ENCODE assay signal across 9 cellular contexts in the genomic region with DNA sequence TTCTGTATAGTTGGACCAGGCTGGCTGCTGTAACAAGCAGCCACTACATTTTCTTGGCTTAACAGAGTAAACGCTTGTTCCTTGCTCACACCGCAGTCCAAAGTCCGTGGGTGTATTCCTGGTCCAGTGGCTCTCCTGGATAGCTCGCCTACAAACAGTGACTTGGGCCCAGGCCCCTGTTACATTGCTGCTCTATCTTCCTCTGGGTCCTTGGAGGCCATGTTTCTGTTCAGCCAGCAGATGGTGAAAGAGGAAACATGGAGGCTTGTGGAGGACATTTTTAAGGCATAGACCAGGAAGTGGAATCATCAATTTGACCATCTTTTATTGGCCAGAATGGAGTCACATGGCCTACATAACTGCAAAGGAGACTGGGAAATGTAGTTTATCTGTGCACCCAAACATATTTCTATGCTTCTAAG. TPM values are rescaled to one million over a fixed set of nuclear protein-coding genes. Genes with fewer than 3 reads are reported as not detected.
DNase-seq lines count a peak whose midpoint lies in the region; ATAC-seq and TF ChIP-seq lines count a peak whose summit lies in the region.
"Had no signal": no experiment of that assay in that cellular context is flagged by ENCODE, and none has a peak within 500 bp of the region (broad histone marks: within the 10 kb centered on the region; RNA-seq: fewer than 3 reads in every experiment).

No MANE protein-coding gene starts in this region.

- DNase-seq in ELR (ENCODE audit: low read depth) (peak; percentile 67), MM.1S (peak; percentile 31), memory B cell (ENCODE audit: low spot score in 2 of 2) (no peak), NCI-H1930 (lab: John Stamatoyannopoulos, UW) (no peak), tibial nerve (ENCODE audit: low spot score in 2 of 2) (no peak), sigmoid colon (no peak), NCI-H1048 (lab: John Stamatoyannopoulos, UW) (no peak)
- DNase-seq in activated naive CD8-positive, alpha-beta T cell treated with anti-CD3 and anti-CD28 coated beads, Interleukin-2, amount 50 U/mL, for 24 hours: no peak

- no peaks in the 10 kb centered on the region for H3K36me3 ChIP-seq in MM.1S (replicated peaks; ENCODE audit: insufficient read depth, low read length)
- no peaks in the 10 kb centered on the region for H3K36me3 ChIP-seq in tibial nerve
- H3K36me3 ChIP-seq in sigmoid colon: no peaks in the 10 kb centered on the region
- H3K36me3 ChIP-seq: pancreas had no signal

- no peak for TF ChIP-seq EP300 in tibial nerve (IDR thresholded peaks at IDR 0.05)
- no peak for TF ChIP-seq EP300 in sigmoid colon (IDR thresholded peaks at IDR 0.05)

- H3K4me1 Mint-ChIP-seq in activated naive CD8-positive, alpha-beta T cell treated with anti-CD3 and anti-CD28 coated beads, Interleukin-2, amount 50 U/mL, for 24 hours: peaks cover 8% of the 10 kb centered on the region
- H3K4me1 Mint-ChIP-seq in memory B cell: peaks cover 3% of the 10 kb centered on the region

- no peak overlapping the region for H3K4me2 ChIP-seq in MM.1S (ENCODE audit: low read depth, low read length)

- no peaks in the 10 kb centered on the region for H3K9me3 ChIP-seq in MM.1S (replicated peaks; ENCODE audit: insufficient read depth, low read length)
- H3K9me3 ChIP-seq in tibial nerve: no peaks in the 10 kb centered on the region
- H3K9me3 ChIP-seq in sigmoid colon: no peaks in the 10 kb centered on the region
- H3K9me3 ChIP-seq: pancreas had no signal

- H3K36me3 Mint-ChIP-seq in activated naive CD8-positive, alpha-beta T cell treated with anti-CD3 and anti-CD28 coated beads, Interleukin-2, amount 50 U/mL, for 24 hours (ENCODE audit: low read depth): no peaks in the 10 kb centered on the region
- no peaks in the 10 kb centered on the region for H3K36me3 Mint-ChIP-seq in memory B cell

- TF ChIP-seq POLR2A in tibial nerve (IDR thresholded peaks at IDR 0.05): no peak
- no peak for TF ChIP-seq POLR2A in sigmoid colon (IDR thresholded peaks at IDR 0.05)

- no peaks in the 10 kb centered on the region for H3K9me2 ChIP-seq in MM.1S (replicated peaks; ENCODE audit: insufficient read depth, low read length)

- no peaks in the 10 kb centered on the region for H4K20me1 ChIP-seq in MM.1S (ENCODE audit: insufficient read depth, low read length)

- H3K4me3 Mint-ChIP-seq in activated naive CD8-positive, alpha-beta T cell treated with anti-CD3 and anti-CD28 coated beads, Interleukin-2, amount 50 U/mL, for 24 hours: no peak overlapping the region
- H3K4me3 Mint-ChIP-seq in memory B cell: no peak overlapping the region

- H2AFZ ChIP-seq in MM.1S (ENCODE audit: low read length): 0 out of 2 replicates have a peak overlapping the region, but pooled peaks have one; percentile 23

- TF ChIP-seq CTCF in MM.1S (IDR thresholded peaks at IDR 0.05; ENCODE audit: low read length) (no peak), tibial nerve (IDR thresholded peaks at IDR 0.05) (no peak), sigmoid colon (IDR thresholded peaks at IDR 0.05) (no peak)

- no peak overlapping the region for H3K9ac ChIP-seq in MM.1S (ENCODE audit: low read length)

- H3K27me3 Mint-ChIP-seq in activated naive CD8-positive, alpha-beta T cell treated with anti-CD3 and anti-CD28 coated beads, Interleukin-2, amount 50 U/mL, for 24 hours: peaks cover 10% of the 10 kb centered on the region
- peaks cover 18% of the 10 kb centered on the region for H3K27me3 Mint-ChIP-seq in memory B cell

- no peaks in the 10 kb centered on the region for H3F3A ChIP-seq in MM.1S (ENCODE audit: insufficient read depth, low read length)

- WGBS in tibial nerve, 2 donors: 92 to 97% methylated on average over 4 of the region's 4 CpGs
- 75 to 92% methylated on average over 4 of the region's 4 CpGs for WGBS in sigmoid colon, 2 donors

- intact Hi-C loops in sigmoid colon (cut with DNase I): no loop called here

- H3K4me3 ChIP-seq in MM.1S (ENCODE audit: low read length): no peak overlapping the region; the same call in 1 of the 2 replicates
- no peak overlapping the region for H3K4me3 ChIP-seq in tibial nerve
- no peak overlapping the region for H3K4me3 ChIP-seq in sigmoid colon
- H3K4me3 ChIP-seq: pancreas had no signal

- H3K79me2 ChIP-seq in MM.1S (ENCODE audit: low read length): no peaks in the 10 kb centered on the region

- H3K27ac ChIP-seq in MM.1S (ENCODE audit: low read length): no peak overlapping the region
- no peak overlapping the region for H3K27ac ChIP-seq in tibial nerve
- H3K27ac ChIP-seq in sigmoid colon: no peak overlapping the region
- H3K27ac ChIP-seq: pancreas had no signal

- peak; percentile 62 for ATAC-seq in activated naive CD8-positive, alpha-beta T cell treated with anti-CD3 and anti-CD28 coated beads, Interleukin-2, amount 50 U/mL, for 24 hours
- ATAC-seq in memory B cell (ENCODE audit: low read depth): peak; percentile 60
- ATAC-seq: pancreas had no signal

- H3K4me1 ChIP-seq in MM.1S (ENCODE audit: low read length) (no peaks in the 10 kb centered on the region), tibial nerve (no peaks in the 10 kb centered on the region), sigmoid colon (no peaks in the 10 kb centered on the region)
- H3K4me1 ChIP-seq: pancreas had no signal

- peaks cover 6% of the 10 kb centered on the region for H3K9me3 Mint-ChIP-seq in activated naive CD8-positive, alpha-beta T cell treated with anti-CD3 and anti-CD28 coated beads, Interleukin-2, amount 50 U/mL, for 24 hours
- peaks cover 1% of the 10 kb centered on the region for H3K9me3 Mint-ChIP-seq in memory B cell

- H3K27me3 ChIP-seq in MM.1S (replicated peaks; ENCODE audit: insufficient read depth, low read length) (peaks cover under 1% of the 10 kb centered on the region; the same call in 1 of the 2 replicates), tibial nerve (peaks cover 0 to 6% of the 10 kb centered on the region in 2 donors), sigmoid colon (no peaks in the 10 kb centered on the region)
- H3K27me3 ChIP-seq: pancreas had no signal

- no peak overlapping the region for H3K27ac Mint-ChIP-seq in activated naive CD8-positive, alpha-beta T cell treated with anti-CD3 and anti-CD28 coated beads, Interleukin-2, amount 50 U/mL, for 24 hours
- H3K27ac Mint-ChIP-seq in memory B cell: no peak overlapping the region

RNA-seq across cellular contexts. Expression of a gene that starts 55.1 kb away (rescaled TPM):
- total RNA-seq in tibial nerve: not detected
- 1 to 10 TPM in 2 of 4 donors, not detected in 2; 2.5 to 2.8 TPM for total RNA-seq in sigmoid colon
- 10 to 100 TPM in 1 of 3 donors, 1 to 10 TPM in 2; 7.2 to 60.7 (median 9.0) TPM for polyA plus RNA-seq in sigmoid colon

Comparison
In these comparisons a context has a peak if more than half of its experiments do, and no peak if none do; other contexts are left out.
1. DNase-seq: peak in ELR (single experiment) and MM.1S (single experiment); none in activated naive CD8-positive, alpha-beta T cell treated with anti-CD3 and anti-CD28 coated beads, Interleukin-2, amount 50 U/mL, for 24 hours (single experiment), memory B cell (0 of 2), NCI-H1930 (0 of 2), tibial nerve (0 of 2), sigmoid colon (single experiment) and NCI-H1048 (single experiment).